Comparison of ENCODE assay signal across 10 cellular contexts in the genomic region with DNA sequence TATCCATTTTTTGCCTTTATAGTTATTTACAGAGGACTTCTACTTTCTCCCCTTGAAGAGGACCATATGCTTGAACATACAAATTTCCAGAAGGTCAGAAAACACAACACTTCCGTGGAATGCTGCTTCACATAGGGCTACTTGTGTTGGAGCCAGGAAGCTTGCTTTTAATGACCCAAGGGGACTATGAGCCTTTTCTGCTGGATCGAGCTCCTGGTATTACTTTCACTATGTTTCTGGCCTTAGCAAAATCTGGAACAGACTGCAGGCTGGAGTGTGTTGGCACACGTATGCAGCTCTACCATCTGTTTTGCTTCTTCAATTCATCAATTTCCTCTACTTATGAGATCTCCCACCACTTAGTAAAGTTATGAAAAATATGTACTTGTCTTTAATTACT.
DNase-seq lines count a peak whose midpoint lies in the region; ATAC-seq and TF ChIP-seq lines count a peak whose summit lies in the region.
"Had no signal": no experiment of that assay in that cellular context is flagged by ENCODE, and none has a peak within 500 bp of the region (broad histone marks: within the 10 kb centered on the region; RNA-seq: fewer than 3 reads in every experiment).

No MANE protein-coding gene starts in this region.

- no peaks in the 10 kb centered on the region for H3K36me3 ChIP-seq in heart left ventricle
- H3K36me3 ChIP-seq in gastrocnemius medialis: no peaks in the 10 kb centered on the region

- TF ChIP-seq CTCF in heart left ventricle (IDR thresholded peaks at IDR 0.05) (no peak), gastrocnemius medialis (IDR thresholded peaks at IDR 0.05 in 4 of 5, conservative IDR thresholded peaks at IDR 0.05 in 1 of 5) (no peak)

- H3K27ac ChIP-seq in heart left ventricle (peak overlapping the region in 8 of 12 donors; percentile 14 to 64 (median 34)), gastrocnemius medialis (peak overlapping the region in 3 of 4 donors; percentile 24 to 47 (median 37))

- in situ Hi-C loops in gastrocnemius medialis (cut with MboI; ENCODE audit: low sequenced_read_pairs in 4 of 4): no loop called here

- intact Hi-C loops in heart left ventricle (cut with DNase I) (no loop called here), gastrocnemius medialis (cut with DNase I; ENCODE audit: low total_unique reads) (no loop called here)

- TF ChIP-seq POLR2A in heart left ventricle (IDR thresholded peaks at IDR 0.05) (no peak), gastrocnemius medialis (IDR thresholded peaks at IDR 0.05) (no peak)

- WGBS in heart left ventricle, 4 donors: 6 to 37% (median 15%) methylated on average over 3 of the region's 3 CpGs

- peak overlapping the region in 7 of 12 donors; percentile 5 to 24 (median 12) for H3K4me3 ChIP-seq in heart left ventricle
- peak overlapping the region in 2 of 4 donors; percentile 9 to 20 for H3K4me3 ChIP-seq in gastrocnemius medialis

- DNase-seq in GM04504 (ENCODE audit: low read depth): peak; percentile 58
- DNase-seq in SW480 (ENCODE audit: low spot score): peak; percentile 1
- peak in 2 of 5 donors; percentile 23 to 33 for DNase-seq in heart left ventricle
- no peak for DNase-seq in gastrocnemius medialis
- DNase-seq in activated CD4-positive, CD25-positive, alpha-beta regulatory T cell (lab: John Stamatoyannopoulos, UW): no peak
- DNase-seq: activated CD4-positive, alpha-beta T cell treated with anti-CD3 and anti-CD28 coated beads for 36 hours; naive B cell had no signal

- H3K27me3 ChIP-seq in heart left ventricle (no peaks in the 10 kb centered on the region), gastrocnemius medialis (no peaks in the 10 kb centered on the region)

- peak; percentile 75 to 94 (median 80) for ATAC-seq in heart left ventricle
- ATAC-seq in gastrocnemius medialis: peak in 1 of 2 donors; percentile 46
- ATAC-seq in HG03175 (IDR thresholded peaks at IDR 0.05; ENCODE audit: unreplicated experiment): no peak
- no peak for ATAC-seq in GM19351 (IDR thresholded peaks at IDR 0.05; ENCODE audit: unreplicated experiment)
- ATAC-seq in GM19395 (IDR thresholded peaks at IDR 0.05; ENCODE audit: unreplicated experiment): no peak
- ATAC-seq: activated CD4-positive, alpha-beta T cell treated with anti-CD3 and anti-CD28 coated beads for 36 hours had no signal

- H3K4me1 ChIP-seq in heart left ventricle (peaks cover 0 to 28% (median 9%) of the 10 kb centered on the region in 12 donors), gastrocnemius medialis (peaks cover 0 to 6% of the 10 kb centered on the region in 2 donors)

- no peaks in the 10 kb centered on the region for H3K9me3 ChIP-seq in heart left ventricle
- H3K9me3 ChIP-seq in gastrocnemius medialis: no peaks in the 10 kb centered on the region

Comparison
In these comparisons a context has a peak if more than half of its experiments do, and no peak if none do; other contexts are left out.
1. DNase-seq: peak in GM04504 (single experiment) and SW480 (single experiment); none in gastrocnemius medialis (0 of 2) and activated CD4-positive, CD25-positive, alpha-beta regulatory T cell (0 of 4).
2. ATAC-seq: peak in heart left ventricle (4 of 4); none in HG03175 (single experiment), GM19351 (single experiment) and GM19395 (single experiment).